In the genomic region with DNA sequence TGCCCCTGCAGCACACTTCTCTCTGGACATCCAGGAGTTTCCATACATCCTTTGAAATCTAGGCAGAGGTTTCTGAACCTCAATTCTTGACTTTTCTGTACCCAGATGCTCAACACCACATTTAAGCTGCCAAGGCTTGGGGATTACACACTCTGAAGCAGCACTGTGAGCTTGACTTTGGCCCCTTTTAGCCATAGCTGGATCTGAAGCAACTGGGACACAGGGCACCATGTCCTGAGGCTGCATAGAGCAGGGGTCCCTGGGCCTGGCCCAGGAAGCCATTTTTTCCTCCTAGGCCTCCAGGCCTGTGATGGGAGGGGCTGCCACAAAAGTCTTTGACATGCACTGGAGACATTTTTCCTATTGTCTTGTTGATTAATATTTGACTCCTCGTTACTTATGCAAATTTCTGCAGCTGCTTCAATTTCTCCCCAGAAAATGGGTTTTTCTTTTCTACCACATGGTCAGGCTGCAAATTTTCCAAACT, we compare ENCODE assay signal across 22 cellular contexts.
"Had no signal": no experiment of that assay in that cellular context is flagged by ENCODE, and none has a peak within 500 bp of the region (broad histone marks: within the 10 kb centered on the region; RNA-seq: fewer than 3 reads in every experiment).

No MANE protein-coding gene starts in this region.

- FAIRE-seq: colon, endothelial cell of umbilical vein, frontal cortex had no signal

- H3K4me2 ChIP-seq: hepatocyte had no signal

- ATAC-seq: foreskin keratinocyte, gastroesophageal sphincter, heart left ventricle, left cardiac atrium, left lung, left ventricle myocardium superior, lower lobe of right lung had no signal

- H2AFZ ChIP-seq: hepatocyte had no signal

- H3K4me3 ChIP-seq: coronary artery, dorsolateral prefrontal cortex, esophagus muscularis mucosa, gastroesophageal sphincter, heart left ventricle, hepatocyte, left lung, lower lobe of right lung had no signal

- H3K79me2 ChIP-seq: hepatocyte had no signal

- H3K4me3 Mint-ChIP-seq: immature natural killer cell had no signal

- H3K4me1 ChIP-seq: esophagus muscularis mucosa, foreskin keratinocyte, gastroesophageal sphincter, heart left ventricle, left lung, lower lobe of right lung had no signal

- H3K9me3 ChIP-seq: esophagus muscularis mucosa, gastroesophageal sphincter, lower lobe of right lung had no signal

- H3K36me3 ChIP-seq: esophagus muscularis mucosa, gastroesophageal sphincter, heart left ventricle, left lung, lower lobe of right lung had no signal

- DNase-seq: dermis blood vessel endothelial cell; dorsolateral prefrontal cortex; effector CD4-positive, alpha-beta T cell; effector memory CD4-positive, alpha-beta T cell; foreskin keratinocyte; heart left ventricle; hypothalamus; immature natural killer cell; islet precursor cell; left cardiac atrium; left lung; left ventricle myocardium superior; lower lobe of right lung; mesendoderm; midbrain had no signal

- H3K27ac Mint-ChIP-seq: immature natural killer cell had no signal

- H3K27me3 ChIP-seq: dorsolateral prefrontal cortex, esophagus muscularis mucosa, foreskin keratinocyte, gastroesophageal sphincter, heart left ventricle, hepatocyte, left lung had no signal

- H3K27ac ChIP-seq: coronary artery, esophagus muscularis mucosa, foreskin keratinocyte, gastroesophageal sphincter, heart left ventricle, hepatocyte, left lung, lower lobe of right lung had no signal

- H3K4me1 Mint-ChIP-seq: immature natural killer cell had no signal
